In genomic region chr13:49690990-49691886, GRCh38 we compare ENCODE assay signal across 8 cellular contexts. TPM values are rescaled to one million over a fixed set of nuclear protein-coding genes. Genes with fewer than 3 reads are reported as not detected.
DNase-seq lines count a peak whose midpoint lies in the region; ATAC-seq lines count a peak whose summit lies in the region.

Gene EBPL (minus strand): TSS chr13:49691486. CDS start chr13:49691424, 62 bp downstream.

- ATAC-seq in GM21619 (IDR thresholded peaks at IDR 0.05; ENCODE audit: unreplicated experiment): peak; percentile 97
- peak; percentile 89 to 92 for ATAC-seq in naive B cell (ENCODE audit: low read depth in 2 of 2)
- ATAC-seq in stimulated activated effector memory CD8-positive, alpha-beta T cell treated with anti-CD3 and anti-CD28 coated beads, Interleukin-12 subunit alpha, Interleukin-12 subunit beta, amount 100 ng/mL, for 72 hours: peak; percentile 97

- peaks cover 16 to 57% (median 21%) of the 10 kb centered on the region in 3 donors for H3K4me1 Mint-ChIP-seq in naive B cell
- peaks cover 11% of the 10 kb centered on the region for H3K4me1 Mint-ChIP-seq in stimulated activated effector memory CD8-positive, alpha-beta T cell treated with anti-CD3 and anti-CD28 coated beads, Interleukin-12 subunit alpha, Interleukin-12 subunit beta, amount 100 ng/mL, for 72 hours

- DNase-seq in DMS79 (lab: John Stamatoyannopoulos, UW): peak; percentile 62
- peak; percentile 77 for DNase-seq in Jurkat, Clone E6-1 (ENCODE audit: low read depth, low spot score)
- DNase-seq in RKO (ENCODE audit: low spot score): peak; percentile 91
- peak; percentile 77 for DNase-seq in activated T-helper 1 cell treated with Interleukin-2 at 50 U/mL for 16 hours (ENCODE audit: low read depth)
- DNase-seq in fibroblast of gingiva (ENCODE audit: low read depth): peak; percentile 87
- DNase-seq in naive B cell: peak; percentile 75
- DNase-seq in stimulated activated effector memory CD8-positive, alpha-beta T cell treated with anti-CD3 and anti-CD28 coated beads, Interleukin-12 subunit alpha, Interleukin-12 subunit beta, amount 100 ng/mL, for 72 hours (ENCODE audit: low spot score in 2 of 2): peak; percentile 66 to 93

- no peaks in the 10 kb centered on the region for H3K36me3 Mint-ChIP-seq in naive B cell
- peaks cover 4% of the 10 kb centered on the region for H3K36me3 Mint-ChIP-seq in stimulated activated effector memory CD8-positive, alpha-beta T cell treated with anti-CD3 and anti-CD28 coated beads, Interleukin-12 subunit alpha, Interleukin-12 subunit beta, amount 100 ng/mL, for 72 hours

- H3K9me3 Mint-ChIP-seq in naive B cell: no peaks in the 10 kb centered on the region
- H3K9me3 Mint-ChIP-seq in stimulated activated effector memory CD8-positive, alpha-beta T cell treated with anti-CD3 and anti-CD28 coated beads, Interleukin-12 subunit alpha, Interleukin-12 subunit beta, amount 100 ng/mL, for 72 hours: no peaks in the 10 kb centered on the region

- peak within 1 kb of the TSS; percentile 44 to 91 (median 90) for H3K27ac Mint-ChIP-seq in naive B cell
- peak within 1 kb of the TSS; percentile 43 for H3K27ac Mint-ChIP-seq in stimulated activated effector memory CD8-positive, alpha-beta T cell treated with anti-CD3 and anti-CD28 coated beads, Interleukin-12 subunit alpha, Interleukin-12 subunit beta, amount 100 ng/mL, for 72 hours

- no peaks in the 10 kb centered on the region for H3K27me3 Mint-ChIP-seq in naive B cell

- H3K4me3 Mint-ChIP-seq in naive B cell: peak within 1 kb of the TSS; percentile 81 to 96 (median 92)
- H3K4me3 Mint-ChIP-seq in stimulated activated effector memory CD8-positive, alpha-beta T cell treated with anti-CD3 and anti-CD28 coated beads, Interleukin-12 subunit alpha, Interleukin-12 subunit beta, amount 100 ng/mL, for 72 hours: peak within 1 kb of the TSS; percentile 76

- peak within 1 kb of the TSS; percentile 87 for H3K4me3 ChIP-seq in Jurkat, Clone E6-1 (ENCODE audit: low read length)

RNA-seq across cellular contexts. Expression of gene EBPL, which starts in this region (rescaled TPM):
- 106 TPM for polyA plus RNA-seq in Jurkat, Clone E6-1 (2012; ENCODE audit: insufficient read depth, insufficient read length)
- 10 to 100 TPM; 41.4 to 77.2 (median 65.8) TPM for polyA plus RNA-seq in naive B cell (ENCODE audit: low read depth in 6 of 6)

Comparison
In these comparisons a context has a peak if more than half of its experiments do, and no peak if none do; other contexts are left out.
1. Peak in every context shown above with its lines: DNase-seq, ATAC-seq and H3K4me3 ChIP-seq.